In genomic region chr1:223708651-223709268, GRCh38 we compare ENCODE assay signal across 1 cellular context.
TF ChIP-seq lines count a peak whose summit lies in the region.

No MANE protein-coding gene starts in this region.

TF ChIP-seq in endothelial cell of umbilical vein, 7 proteins besides CTCF, POLR2A, EP300 and RAD21:
- TF ChIP-seq FOS (IDR thresholded peaks at IDR 0.05; ENCODE audit: borderline replicate concordance, insufficient read depth, low read length) (no peak), GATA2 (IDR thresholded peaks at IDR 0.05; ENCODE audit: insufficient read depth, insufficient read length, low read depth, low read length) (peak; percentile 35)
